21 cellular contexts compared by ENCODE assay signal in the genomic region with DNA sequence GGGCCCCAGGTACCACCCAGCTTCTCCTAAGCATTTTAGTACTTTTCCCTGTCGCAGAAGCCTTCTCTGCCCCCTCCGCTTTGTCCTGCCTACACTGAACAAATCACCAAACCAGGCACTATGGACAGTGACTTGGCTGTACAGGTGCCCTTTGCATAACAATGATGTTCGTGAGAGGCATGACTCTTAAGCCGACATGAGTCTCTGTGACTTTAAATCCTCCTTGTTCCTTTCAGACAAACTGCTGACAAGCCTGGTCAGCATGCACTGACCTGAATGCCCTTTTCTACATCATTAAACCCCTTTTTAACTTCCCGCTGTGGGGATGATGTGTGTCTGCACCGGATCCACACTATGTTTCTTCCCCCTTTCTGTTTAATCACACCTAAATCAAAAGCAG. TPM values are rescaled to one million over a fixed set of nuclear protein-coding genes. Genes with fewer than 3 reads are reported as not detected.
"Had no signal": no experiment of that assay in that cellular context is flagged by ENCODE, and none has a peak within 500 bp of the region (broad histone marks: within the 10 kb centered on the region; RNA-seq: fewer than 3 reads in every experiment).

No MANE protein-coding gene starts in this region.

- DNase-seq: activated naive CD4-positive, alpha-beta T cell treated with Interleukin-2 at 50 U/mL for 16 hours; activated T-cell treated with anti-CD3 and anti-CD28 coated beads for 4 hours; aorta; immature natural killer cell; mammary epithelial cell; mucosa of descending colon; naive thymus-derived CD8-positive, alpha-beta T cell; occipital lobe; right cardiac atrium; stimulated activated CD4-positive, alpha-beta T cell treated with anti-CD3 and anti-CD28 coated beads, Interleukin-4, amount 100 ng/mL, for 24 hours; stimulated activated CD8-positive, alpha-beta memory T cell treated with anti-CD3 and anti-CD28 coated beads, Interleukin-4, amount 100 ng/mL, for 48 hours; stimulated activated naive CD8-positive, alpha-beta T cell treated with anti-CD3 and anti-CD28 coated beads, Interleukin-15, Interleukin-2, amounts not matched to agents 100 U/mL and 50 U/mL, for 24 hours; trophoblast cell had no signal

- H3K27me3 ChIP-seq: suprapubic skin had no signal

- H3K9me3 ChIP-seq: mucosa of descending colon, suprapubic skin had no signal

- H3K4me3 ChIP-seq: hepatocyte, mucosa of descending colon, skin epidermis, suprapubic skin had no signal

- H3K4me1 ChIP-seq: suprapubic skin had no signal

- H3K27ac ChIP-seq: hepatocyte, skin epidermis, suprapubic skin had no signal

- H3K36me3 ChIP-seq: suprapubic skin had no signal

- ATAC-seq: activated CD4-positive, CD25-positive, alpha-beta regulatory T cell treated with anti-CD3 and anti-CD28 coated beads, Interleukin-2, amount 50 U/mL, for 24 hours; esophagus mucosa; left lobe of liver; mucosa of descending colon; naive thymus-derived CD8-positive, alpha-beta T cell; right cardiac atrium; stimulated activated naive CD8-positive, alpha-beta T cell treated with anti-CD3 and anti-CD28 coated beads, Interleukin-15, Interleukin-2, amounts not matched to agents 100 U/mL and 50 U/mL, for 24 hours had no signal

RNA-seq across cellular contexts. Expression of gene CAVIN3, which starts 16.6 kb away (rescaled TPM):
- total RNA-seq: naive thymus-derived CD8-positive, alpha-beta T cell had no signal
- polyA plus RNA-seq: immature natural killer cell; naive thymus-derived CD8-positive, alpha-beta T cell had no signal

RNA-seq across cellular contexts. Expression of gene CCKBR, which starts 44.0 kb away (rescaled TPM):
- total RNA-seq: aorta; dermis microvascular lymphatic vessel endothelial cell; esophagus mucosa; left lobe of liver; mammary epithelial cell; naive thymus-derived CD8-positive, alpha-beta T cell; posterior vena cava; right cardiac atrium had no signal
- polyA plus RNA-seq: aorta; immature natural killer cell; mammary epithelial cell; naive thymus-derived CD8-positive, alpha-beta T cell had no signal
